Comparison of ENCODE assay signal across 8 cellular contexts in genomic region chr4:74159397-74159709, GRCh38. TPM values are rescaled to one million over a fixed set of nuclear protein-coding genes. Genes with fewer than 3 reads are reported as not detected.
DNase-seq lines count a peak whose midpoint lies in the region; ATAC-seq and TF ChIP-seq lines count a peak whose summit lies in the region.

No MANE protein-coding gene starts in this region.

- peaks cover 28% of the 10 kb centered on the region for H4K20me1 ChIP-seq in neural progenitor cell (ENCODE audit: low read depth)

- no peak for DNase-seq in CD8-positive, alpha-beta memory T cell
- DNase-seq in LNCaP clone FGC (ENCODE audit: low read depth) (no peak), dermis blood vessel endothelial cell (peak; percentile 7), neural progenitor cell (ENCODE audit: low spot score) (no peak), NCI-H446 (lab: John Stamatoyannopoulos, UW) (no peak)

- ATAC-seq in GM21526 (IDR thresholded peaks at IDR 0.05; ENCODE audit: low FRiP score, unreplicated experiment): no peak
- ATAC-seq in HG02981 (IDR thresholded peaks at IDR 0.05; ENCODE audit: unreplicated experiment): no peak
- no peak for ATAC-seq in GM19395 (IDR thresholded peaks at IDR 0.05; ENCODE audit: unreplicated experiment)

- H3K27me3 Mint-ChIP-seq in CD8-positive, alpha-beta memory T cell: peaks cover 0 to 3% of the 10 kb centered on the region in 2 donors
- no peaks in the 10 kb centered on the region for H3K27me3 Mint-ChIP-seq in neural progenitor cell (ENCODE audit: insufficient read depth, low read depth)

- POLR2A ChIA-PET in CD8-positive, alpha-beta memory T cell (lab: Charles Lee): no interaction called here

- peak overlapping the region; percentile 93 for H3K4me2 ChIP-seq in neural progenitor cell

- peaks cover 20% of the 10 kb centered on the region for H3F3A ChIP-seq in neural progenitor cell (ENCODE audit: low read depth)

- H3K27ac Mint-ChIP-seq in CD8-positive, alpha-beta memory T cell: peak overlapping the region in 5 of 8 donors; percentile 2 to 94 (median 24)
- no peak overlapping the region for H3K27ac Mint-ChIP-seq in neural progenitor cell

- no peaks in the 10 kb centered on the region for H3K9me3 ChIP-seq in CD8-positive, alpha-beta memory T cell (ENCODE audit: low read length)
- no peaks in the 10 kb centered on the region for H3K9me3 ChIP-seq in neural progenitor cell (ENCODE audit: low read depth)

- no peak overlapping the region for H3K9ac ChIP-seq in neural progenitor cell

- CTCF ChIA-PET in CD8-positive, alpha-beta memory T cell (lab: Charles Lee): no interaction called here

- H3K4me3 ChIP-seq in CD8-positive, alpha-beta memory T cell (ENCODE audit: low read length): no peak overlapping the region
- H3K4me3 ChIP-seq in LNCaP clone FGC (ENCODE audit: low read depth, low read length): peak overlapping the region; percentile 82
- no peak overlapping the region for H3K4me3 ChIP-seq in neural progenitor cell

- peaks cover 5 to 31% (median 8%) of the 10 kb centered on the region in 3 donors for H3K36me3 Mint-ChIP-seq in CD8-positive, alpha-beta memory T cell
- peaks cover 15% of the 10 kb centered on the region for H3K36me3 Mint-ChIP-seq in neural progenitor cell

- peak overlapping the region; percentile 84 to 93 (median 91) for H3K4me3 Mint-ChIP-seq in CD8-positive, alpha-beta memory T cell
- peak overlapping the region; percentile 91 for H3K4me3 Mint-ChIP-seq in neural progenitor cell

- H3K27me3 ChIP-seq in CD8-positive, alpha-beta memory T cell (ENCODE audit: insufficient read depth, low read length, poor library complexity, severe bottlenecking): no peaks in the 10 kb centered on the region
- H3K27me3 ChIP-seq in neural progenitor cell: peaks cover 34% of the 10 kb centered on the region

- no peaks in the 10 kb centered on the region for H3K9me3 Mint-ChIP-seq in CD8-positive, alpha-beta memory T cell
- H3K9me3 Mint-ChIP-seq in neural progenitor cell: no peaks in the 10 kb centered on the region

- peaks cover 22 to 40% (median 27%) of the 10 kb centered on the region in 3 donors for H3K4me1 Mint-ChIP-seq in CD8-positive, alpha-beta memory T cell
- peaks cover 33% of the 10 kb centered on the region for H3K4me1 Mint-ChIP-seq in neural progenitor cell

- H3K79me2 ChIP-seq in neural progenitor cell (ENCODE audit: low read depth): peaks cover 34% of the 10 kb centered on the region

- H3K36me3 ChIP-seq in CD8-positive, alpha-beta memory T cell (ENCODE audit: insufficient read depth, low read length): peaks cover 10% of the 10 kb centered on the region
- no peaks in the 10 kb centered on the region for H3K36me3 ChIP-seq in neural progenitor cell

- H3K4me1 ChIP-seq in CD8-positive, alpha-beta memory T cell (ENCODE audit: insufficient read depth, low read length): peaks cover 14% of the 10 kb centered on the region
- H3K4me1 ChIP-seq in neural progenitor cell: peaks cover 18% of the 10 kb centered on the region

- TF ChIP-seq CTCF in LNCaP clone FGC (IDR thresholded peaks at IDR 0.05; ENCODE audit: control insufficient read depth, extremely low read depth, insufficient read depth) (no peak), neural progenitor cell (IDR thresholded peaks at IDR 0.05) (no peak)

- H3K27ac ChIP-seq in CD8-positive, alpha-beta memory T cell (ENCODE audit: low read depth, low read length): no peak overlapping the region
- no peak overlapping the region for H3K27ac ChIP-seq in neural progenitor cell

- H2AFZ ChIP-seq in neural progenitor cell (replicated peaks): no peak overlapping the region

RNA-seq across cellular contexts. Expression of gene MTHFD2L, which starts 1.4 kb away (rescaled TPM):
- 1 to 10 TPM; 7.5 to 8.5 TPM for total RNA-seq in CD8-positive, alpha-beta memory T cell
- polyA plus RNA-seq in CD8-positive, alpha-beta memory T cell: 5.0 TPM
- 19.8 and 33.5 TPM in 2 replicates for total RNA-seq in dermis blood vessel endothelial cell
- 10.7 and 22.1 TPM in 2 replicates for total RNA-seq in neural progenitor cell (ENCODE audit: low replicate concordance)
